In the genomic region with DNA sequence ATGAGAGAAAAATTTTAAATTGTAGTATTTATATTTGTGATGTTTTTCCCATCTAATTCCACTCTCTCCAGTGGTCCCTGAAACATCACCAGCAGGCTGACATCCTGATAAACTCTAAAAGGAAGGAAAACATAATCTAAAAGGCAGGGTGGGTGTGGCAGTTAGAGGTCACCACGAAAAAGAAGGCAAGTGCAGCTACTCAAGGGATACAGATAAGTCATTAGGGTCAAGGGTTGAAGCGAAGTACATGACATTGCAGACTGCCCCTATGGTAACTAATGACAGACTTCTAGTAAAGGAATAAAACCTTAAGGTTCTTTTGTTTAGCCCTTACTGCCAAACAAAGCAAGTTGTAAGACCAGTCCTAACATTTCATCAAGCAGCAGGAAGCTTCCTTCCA, we compare ENCODE assay signal across 26 cellular contexts. TPM values are rescaled to one million over a fixed set of nuclear protein-coding genes. Genes with fewer than 3 reads are reported as not detected.
"Had no signal": no experiment of that assay in that cellular context is flagged by ENCODE, and none has a peak within 500 bp of the region (broad histone marks: within the 10 kb centered on the region; RNA-seq: fewer than 3 reads in every experiment).

No MANE protein-coding gene starts in this region.

- ATAC-seq: activated CD8-positive, alpha-beta memory T cell treated with anti-CD3 and anti-CD28 coated beads, Interleukin-2, amount 10 ng/mL, durations not matched to agents 7 days and 5 days; activated CD8-positive, alpha-beta T cell treated with anti-CD3 and anti-CD28 coated beads for 36 hours; heart left ventricle; stimulated activated memory B cell treated with anti-CD40 and anti-IgM and Interleukin-4, amounts not matched to agents 10 μg/mL and 1 μg/mL and 100 μg/mL, for 72 hours had no signal

- H3K36me3 ChIP-seq: colonic mucosa, ovary, prostate gland, WERI-Rb-1 had no signal

- H3K9me3 ChIP-seq: ascending aorta, colonic mucosa, heart left ventricle, left ventricle myocardium inferior, neutrophil, ovary, prostate gland, stomach, testis had no signal

- DNase-seq: activated CD4-positive, alpha-beta T cell treated with anti-CD3 and anti-CD28 coated beads, Interleukin-2, amount 10 ng/mL, durations not matched to agents 7 days and 5 days; activated CD4-positive, CD25-positive, alpha-beta regulatory T cell treated with anti-CD3 and anti-CD28 coated beads, Interleukin-2, amount 50 U/mL, for 72 hours; activated CD8-positive, alpha-beta memory T cell treated with anti-CD3 and anti-CD28 coated beads, Interleukin-2, amount 10 ng/mL, durations not matched to agents 7 days and 5 days; activated CD8-positive, alpha-beta T cell treated with anti-CD3 and anti-CD28 coated beads for 36 hours; activated gamma-delta T cell treated with Interleukin-2 at 50 U/mL for 16 hours; activated T-cell treated with anti-CD3 and anti-CD28 coated beads for 4 hours; brain microvascular endothelial cell; colonic mucosa; heart left ventricle; left ventricle myocardium inferior; mesenchymal stem cell; ovary; stimulated activated CD4-positive, alpha-beta T cell treated with anti-CD3 and anti-CD28 coated beads, Interleukin-1b, Interleukin-23, amount 100 ng/mL, for 48 hours; stomach; T-helper 9 cell; testis; trophoblast cell; WERI-Rb-1 had no signal

- FAIRE-seq: keratinocyte had no signal

- H3K4me3 ChIP-seq: ascending aorta, colonic mucosa, heart left ventricle, left ventricle myocardium inferior, ovary, prostate gland, stomach, testis had no signal

- H3K27me3 ChIP-seq: ascending aorta, brain microvascular endothelial cell, colonic mucosa, heart left ventricle, ovary, stomach, testis had no signal

- H3K27ac ChIP-seq: ascending aorta, brain microvascular endothelial cell, colonic mucosa, epithelial cell of prostate, heart left ventricle, left ventricle myocardium inferior, neutrophil, ovary, stomach, testis, WERI-Rb-1 had no signal

- H3K4me1 ChIP-seq: prostate gland, testis had no signal

RNA-seq across cellular contexts. Expression of a gene that starts 36.5 kb away (rescaled TPM):
- total RNA-seq: activated CD4-positive, alpha-beta T cell treated with anti-CD3 and anti-CD28 coated beads, Interleukin-2, amount 10 ng/mL, durations not matched to agents 7 days and 5 days; activated CD8-positive, alpha-beta memory T cell treated with anti-CD3 and anti-CD28 coated beads, Interleukin-2, amount 10 ng/mL, durations not matched to agents 7 days and 5 days; ascending aorta; myocyte; T-helper 1 cell treated with Interleukin-12 subunit alpha and Interleukin-12 subunit beta and Interleukin-4 antibody, amounts not matched to agents 30 ng/mL and 1 ng/mL, for 36 hours had no signal
